Comparison of ENCODE assay signal across 8 cellular contexts in the genomic region with DNA sequence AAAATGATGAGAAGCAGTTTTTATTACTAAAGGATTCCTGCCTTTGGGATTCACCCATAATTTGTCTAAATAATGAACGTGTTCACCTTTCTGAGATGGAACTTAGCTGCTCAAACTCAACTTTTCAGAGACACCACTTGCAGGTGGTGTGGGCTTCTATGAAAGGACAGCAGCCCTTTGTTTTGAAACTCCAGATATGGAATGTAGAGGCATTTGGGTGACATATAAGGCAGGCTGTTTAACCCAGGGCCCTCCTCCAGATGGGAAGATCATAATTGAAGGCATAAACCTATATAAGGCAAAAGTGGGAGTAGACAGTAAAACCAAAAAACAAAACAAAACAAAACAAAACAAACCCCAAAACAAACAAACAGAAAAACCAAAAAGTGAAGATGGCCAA. TPM values are rescaled to one million over a fixed set of nuclear protein-coding genes. Genes with fewer than 3 reads are reported as not detected.
A peak's percentile ranks its signal among the peaks of the same experiment; 100 is the strongest.
DNase-seq lines count a peak whose midpoint lies in the region; ATAC-seq and TF ChIP-seq lines count a peak whose summit lies in the region.

No MANE protein-coding gene starts in this region.

- peak overlapping the region; percentile 89 for H3K27ac Mint-ChIP-seq in activated T-helper 17 cell treated with anti-CD3 and anti-CD28 coated beads, Interleukin-2, amount 50 U/mL, for 72 hours
- peak overlapping the region; percentile 70 for H3K27ac Mint-ChIP-seq in mesothelial cell of epicardium

- H3K4me3 Mint-ChIP-seq in activated T-helper 17 cell treated with anti-CD3 and anti-CD28 coated beads, Interleukin-2, amount 50 U/mL, for 72 hours = peak overlapping the region; percentile 91
- peak overlapping the region; percentile 83 for H3K4me3 Mint-ChIP-seq in mesothelial cell of epicardium

- intact Hi-C loops in left ventricle myocardium inferior (cut with micrococcal nuclease) (loop anchor here (5.0 kb wide), 1 partner anchor 121 kb away; no protein-coding TSS in a partner anchor), left ventricle myocardium superior (cut with micrococcal nuclease) (loop anchor here (10.0 kb wide), 1 partner anchor 104 kb away; no protein-coding TSS in a partner anchor), uterus (cut with DNase I; ENCODE audit: low total_unique reads) (loop anchor here (10.0 kb wide), 1 partner anchor 124 kb away; no protein-coding TSS in a partner anchor)

- H3K9me3 Mint-ChIP-seq in activated T-helper 17 cell treated with anti-CD3 and anti-CD28 coated beads, Interleukin-2, amount 50 U/mL, for 72 hours = peaks cover 6% of the 10 kb centered on the region
- H3K9me3 Mint-ChIP-seq in mesothelial cell of epicardium = peaks cover 6% of the 10 kb centered on the region

- H3K27me3 Mint-ChIP-seq in activated T-helper 17 cell treated with anti-CD3 and anti-CD28 coated beads, Interleukin-2, amount 50 U/mL, for 72 hours = no peaks in the 10 kb centered on the region
- no peaks in the 10 kb centered on the region for H3K27me3 Mint-ChIP-seq in mesothelial cell of epicardium (ENCODE audit: low read depth)

- ATAC-seq in left ventricle myocardium superior (no peak), HG03342 (IDR thresholded peaks at IDR 0.05; ENCODE audit: unreplicated experiment) (no peak)
- ATAC-seq in activated T-helper 17 cell treated with anti-CD3 and anti-CD28 coated beads, Interleukin-2, amount 50 U/mL, for 72 hours (replicated peaks) = peak; percentile 8

- peak overlapping the region; percentile 70 for H3K4me3 ChIP-seq in left ventricle myocardium inferior
- H3K4me3 ChIP-seq in uterus = peak overlapping the region in 1 of 2 donors; percentile 36

- DNase-seq in left ventricle myocardium inferior = no peak
- no peak for DNase-seq in left ventricle myocardium superior
- no peak for DNase-seq in mesothelial cell of epicardium (ENCODE audit: low spot score in 2 of 2, unreplicated experiment in 2 of 2)
- DNase-seq in uterus = no peak
- no peak for DNase-seq in NCI-H2081 (lab: John Stamatoyannopoulos, UW)
- DNase-seq in ecto neural progenitor cell (ENCODE audit: low spot score) = no peak

- H3K36me3 Mint-ChIP-seq in activated T-helper 17 cell treated with anti-CD3 and anti-CD28 coated beads, Interleukin-2, amount 50 U/mL, for 72 hours (ENCODE audit: low read depth) = no peaks in the 10 kb centered on the region
- H3K36me3 Mint-ChIP-seq in mesothelial cell of epicardium = no peaks in the 10 kb centered on the region

- peaks cover 25% of the 10 kb centered on the region for H3K4me1 Mint-ChIP-seq in activated T-helper 17 cell treated with anti-CD3 and anti-CD28 coated beads, Interleukin-2, amount 50 U/mL, for 72 hours
- H3K4me1 Mint-ChIP-seq in mesothelial cell of epicardium = peaks cover 36% of the 10 kb centered on the region

- no peak for TF ChIP-seq POLR2A in uterus (IDR thresholded peaks at IDR 0.05)

- H3K27ac ChIP-seq in left ventricle myocardium inferior (replicated peaks) = peak overlapping the region; percentile 71
- peak overlapping the region; percentile 25 to 55 for H3K27ac ChIP-seq in uterus

- H3K9me3 ChIP-seq in left ventricle myocardium inferior (replicated peaks) (no peaks in the 10 kb centered on the region), uterus (no peaks in the 10 kb centered on the region)

- no peaks in the 10 kb centered on the region for H3K27me3 ChIP-seq in left ventricle myocardium inferior (ENCODE audit: low read depth)
- no peaks in the 10 kb centered on the region for H3K27me3 ChIP-seq in uterus

- H3K4me1 ChIP-seq in left ventricle myocardium inferior = peaks cover 11% of the 10 kb centered on the region
- no peaks in the 10 kb centered on the region for H3K4me1 ChIP-seq in uterus

- no peak for TF ChIP-seq CTCF in left ventricle myocardium inferior (IDR thresholded peaks at IDR 0.05; ENCODE audit: borderline replicate concordance)
- TF ChIP-seq CTCF in mesothelial cell of epicardium (IDR thresholded peaks at IDR 0.05; ENCODE audit: unreplicated experiment) = no peak
- no peak for TF ChIP-seq CTCF in uterus (IDR thresholded peaks at IDR 0.05)

- H3K36me3 ChIP-seq in left ventricle myocardium inferior (no peaks in the 10 kb centered on the region), uterus (no peaks in the 10 kb centered on the region)

RNA-seq across cellular contexts. Expression of a gene that starts 11.9 kb away (rescaled TPM):
- total RNA-seq in left ventricle myocardium inferior (26.4 TPM), left ventricle myocardium superior (28.4 TPM), mesothelial cell of epicardium (36.0 to 39.7 TPM (median 37.1 TPM) in 3 replicates), uterus (10 to 100 TPM in 3 of 4 donors, 1 to 10 TPM in 1; 5.1 to 64.7 (median 41.9) TPM)
- total RNA-seq in activated T-helper 17 cell treated with anti-CD3 and anti-CD28 coated beads, Interleukin-2, amount 50 U/mL, for 72 hours = 10 to 100 TPM; 50.0 to 59.7 TPM

RNA-seq across cellular contexts. Expression of a gene that starts 37.6 kb away (rescaled TPM):
- not detected for total RNA-seq in left ventricle myocardium inferior
- total RNA-seq in left ventricle myocardium superior = not detected
- under 1 TPM in 1 of 2 donors, not detected in 1; 0.50 TPM for total RNA-seq in activated T-helper 17 cell treated with anti-CD3 and anti-CD28 coated beads, Interleukin-2, amount 50 U/mL, for 72 hours
- not detected in 3 replicates for total RNA-seq in mesothelial cell of epicardium
- total RNA-seq in uterus = not detected

RNA-seq across cellular contexts. Expression of a gene that starts 43.0 kb away (rescaled TPM):
- total RNA-seq in left ventricle myocardium inferior (1.5 TPM), left ventricle myocardium superior (2.8 TPM), mesothelial cell of epicardium (0.18 to 0.38 TPM (median 0.36 TPM) in 3 replicates), uterus (1 to 10 TPM in 2 of 4 donors, under 1 TPM in 2; under 0.01 to 3.8 (median 0.74) TPM)
- under 1 TPM; 0.16 to 0.61 TPM for total RNA-seq in activated T-helper 17 cell treated with anti-CD3 and anti-CD28 coated beads, Interleukin-2, amount 50 U/mL, for 72 hours

RNA-seq across cellular contexts. Expression of a gene that starts 44.1 kb away (rescaled TPM):
- total RNA-seq in left ventricle myocardium inferior = not detected
- not detected for total RNA-seq in left ventricle myocardium superior
- total RNA-seq in activated T-helper 17 cell treated with anti-CD3 and anti-CD28 coated beads, Interleukin-2, amount 50 U/mL, for 72 hours = under 1 TPM; 0.32 to 0.95 TPM
- total RNA-seq in mesothelial cell of epicardium = not detected in 3 replicates
- under 1 TPM in 1 of 4 donors, not detected in 3; 0.76 TPM for total RNA-seq in uterus
